In the genomic region with DNA sequence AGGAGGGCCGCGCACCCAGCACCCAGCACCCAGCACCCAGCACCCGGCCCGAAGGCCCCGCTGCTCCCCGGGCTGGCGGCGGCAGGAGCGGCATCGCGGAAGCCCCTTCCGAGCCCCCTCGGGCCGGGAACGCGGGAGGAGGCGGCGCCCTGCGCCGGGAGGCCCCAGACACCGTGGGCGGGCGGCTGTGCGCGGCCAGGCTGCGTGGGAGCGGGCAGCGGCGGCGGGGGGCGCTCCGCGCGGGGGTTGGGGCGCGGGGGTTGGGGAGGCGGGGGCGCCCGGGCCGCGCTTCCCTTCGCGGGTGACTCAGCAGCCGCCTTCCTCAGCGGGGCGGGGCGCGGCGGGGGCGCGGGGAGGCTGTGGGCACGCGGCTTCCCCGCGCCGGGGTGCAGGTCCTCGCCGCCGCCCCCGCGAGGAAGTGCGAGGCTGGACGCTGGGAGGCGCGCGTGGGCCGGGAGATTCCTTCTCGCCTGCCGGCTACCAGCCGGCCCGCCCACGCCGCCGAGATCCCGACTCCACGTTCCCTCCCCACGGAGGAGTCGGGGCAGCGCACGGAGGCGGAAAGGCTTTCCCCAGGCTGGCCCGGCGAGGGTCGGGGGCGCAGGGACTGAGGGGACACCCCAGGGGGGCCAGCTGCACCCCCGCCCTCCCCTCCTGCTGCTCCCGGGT, we compare ENCODE assay signal across 8 cellular contexts.
DNase-seq lines count a peak whose midpoint lies in the region; ATAC-seq, FAIRE-seq and TF ChIP-seq lines count a peak whose summit lies in the region.
"Not testable (repeated sequence)": the region's sequence is repeated elsewhere in the genome, so short reads cannot be mapped to it uniquely, and the experiment has no call there.

No MANE protein-coding gene starts in this region.

- peaks cover 33% of the 10 kb centered on the region for H3K27me3 Mint-ChIP-seq in astrocyte (ENCODE audit: low read depth, unreplicated experiment)

- not testable (repeated sequence) for FAIRE-seq in astrocyte (lab: Jason Lieb, UNC)

- H3K4me2 ChIP-seq in astrocyte (ENCODE audit: low read length): peak overlapping the region; percentile 33
- H3K4me2 ChIP-seq in smooth muscle cell: peak overlapping the region; percentile 80

- not testable (repeated sequence) for H3K27me3 ChIP-seq in MG63; astrocyte (ENCODE audit: insufficient read depth, low read length); lung (ENCODE audit: control insufficient read depth, insufficient read depth); smooth muscle cell (ENCODE audit: low read depth); upper lobe of right lung

- TF ChIP-seq CTCF in astrocyte (IDR thresholded peaks at IDR 0.05; ENCODE audit: insufficient read depth, low read depth, low read length); lung (IDR thresholded peaks at IDR 0.05; ENCODE audit: control extremely low read depth, extremely low read depth); upper lobe of right lung (IDR thresholded peaks at IDR 0.05): not testable (repeated sequence)
- peak; percentile 26 for TF ChIP-seq CTCF in smooth muscle cell (IDR thresholded peaks at IDR 0.05; ENCODE audit: borderline replicate concordance, insufficient read depth, poor library complexity, severe bottlenecking)

- H3F3A ChIP-seq in smooth muscle cell (ENCODE audit: low read depth): not testable (repeated sequence)

- not testable (repeated sequence) for H3K4me3 ChIP-seq in MG63; astrocyte (ENCODE audit: insufficient read depth, low read depth, low read length); lung; upper lobe of right lung
- H3K4me3 ChIP-seq in smooth muscle cell: peak overlapping the region; percentile 49

- not testable (repeated sequence) for H3K9me3 ChIP-seq in MG63; astrocyte (ENCODE audit: insufficient read depth, low read depth, low read length); lung (ENCODE audit: control insufficient read depth in 2 of 2, insufficient read depth in 1 of 2, low read length in 1 of 2); smooth muscle cell (replicated peaks; ENCODE audit: low read depth); upper lobe of right lung

- DNase-seq in DMS 273 (lab: John Stamatoyannopoulos, UW; ENCODE audit: unreplicated experiment): peak; percentile 37
- peak; percentile 28 for DNase-seq in MG63
- peak; percentile 26 for DNase-seq in activated CD4-positive, alpha-beta T cell treated with anti-CD3 and anti-CD28 coated beads, Interleukin-2, amount 50 U/mL, for 1 hour
- DNase-seq in astrocyte (ENCODE audit: low read depth); lung (ENCODE audit: low spot score): not testable (repeated sequence)
- peak; percentile 57 for DNase-seq in Right ventricle myocardium superior
- DNase-seq in smooth muscle cell (lab: John Stamatoyannopoulos, UW; ENCODE audit: unreplicated experiment): peak; percentile 40
- DNase-seq in upper lobe of right lung: peak; percentile 78

- H3K4me3 Mint-ChIP-seq in astrocyte (ENCODE audit: unreplicated experiment): not testable (repeated sequence)

- not testable (repeated sequence) for H3K27ac ChIP-seq in astrocyte (ENCODE audit: low read depth, low read length); lung (ENCODE audit: low read depth in 1 of 2, low read length in 1 of 2); upper lobe of right lung
- peak overlapping the region; percentile 42 for H3K27ac ChIP-seq in smooth muscle cell (ENCODE audit: low read depth)

- ATAC-seq in Right ventricle myocardium superior (ENCODE audit: poor library complexity) (peak; percentile 46), lung (ENCODE audit: insufficient read depth, low FRiP score) (peak; percentile 27), upper lobe of right lung (peak; percentile 78)

- H3K36me3 Mint-ChIP-seq in astrocyte (ENCODE audit: low read depth, unreplicated experiment): not testable (repeated sequence)

- not testable (repeated sequence) for H3K9me3 Mint-ChIP-seq in astrocyte (ENCODE audit: unreplicated experiment)

- not testable (repeated sequence) for H3K79me2 ChIP-seq in astrocyte (ENCODE audit: insufficient read depth, low read length); smooth muscle cell (ENCODE audit: low read depth)

- intact Hi-C loops in Right ventricle myocardium superior (cut with DNase I); upper lobe of right lung (cut with DNase I): not testable (repeated sequence)

- not testable (repeated sequence) for H2AFZ ChIP-seq in astrocyte (ENCODE audit: low read depth, low read length); smooth muscle cell (ENCODE audit: low read depth)

- not testable (repeated sequence) for H4K20me1 ChIP-seq in astrocyte (ENCODE audit: insufficient read depth, low read length); smooth muscle cell (ENCODE audit: low read depth)

- 4 to 6% methylated on average over 68 to 85 of the region's 87 CpGs for WGBS in lung, 2 donors
- 6% methylated on average over 60 of the region's 87 CpGs for WGBS in smooth muscle cell (ENCODE audit: low lambda C conversion rate)

- H3K9ac ChIP-seq in astrocyte (ENCODE audit: low read length); smooth muscle cell (ENCODE audit: low read depth): not testable (repeated sequence)

- not testable (repeated sequence) for H3K4me1 Mint-ChIP-seq in astrocyte (ENCODE audit: low read depth, unreplicated experiment)

- not testable (repeated sequence) for H3K36me3 ChIP-seq in MG63; astrocyte (ENCODE audit: insufficient read depth, low read length); lung (ENCODE audit: control insufficient read depth in 2 of 2, insufficient read depth in 2 of 2, low read length in 2 of 2); smooth muscle cell (ENCODE audit: low read depth); upper lobe of right lung

- not testable (repeated sequence) for H3K4me1 ChIP-seq in astrocyte (ENCODE audit: insufficient read depth, low read length); lung (ENCODE audit: control insufficient read depth in 2 of 2, insufficient read depth in 2 of 2, low read length in 2 of 2); smooth muscle cell (ENCODE audit: low read depth); upper lobe of right lung

- not testable (repeated sequence) for H3K27ac Mint-ChIP-seq in astrocyte (ENCODE audit: unreplicated experiment)

Comparison
In these comparisons a context has a peak if more than half of its experiments do, and no peak if none do; other contexts are left out.
1. ATAC-seq: peak in every context shown above with its lines; median percentile 78 in upper lobe of right lung; 46 in Right ventricle myocardium superior; 27 in lung.